Comparison of ENCODE assay signal across 1 cellular context in genomic region chr11:1567721-1568100, GRCh38.
TF ChIP-seq lines count a peak whose summit lies in the region.

No MANE protein-coding gene starts in this region.

TF ChIP-seq in HEK293, 187 proteins besides CTCF, POLR2A, EP300 and RAD21:
- TF ChIP-seq ZBTB10 (tag by site-specific recombination; IDR thresholded peaks at IDR 0.05) = no peak
- TF ChIP-seq IKZF3 (tag by site-specific recombination; IDR thresholded peaks at IDR 0.05) = 0 out of 2 replicates have a peak, but pooled peaks have one; percentile 14
